ENCODE assay signal across 22 cellular contexts in genomic region chr5:74083096-74083495, GRCh38.
"Had no signal": no experiment of that assay in that cellular context is flagged by ENCODE, and none has a peak within 500 bp of the region (broad histone marks: within the 10 kb centered on the region; RNA-seq: fewer than 3 reads in every experiment).

No MANE protein-coding gene starts in this region.

- H3K9me3 Mint-ChIP-seq: T-cell had no signal

- H3K4me3 ChIP-seq: PC-9, SJCRH30, SK-N-MC had no signal

- H3K27ac ChIP-seq: PC-9, RWPE1, SJCRH30, SK-N-MC had no signal

- H3K36me3 ChIP-seq: SJCRH30 had no signal

- H3K9me3 ChIP-seq: SJCRH30 had no signal

- H3K4me2 ChIP-seq: PC-9 had no signal

- DNase-seq: Karpas-422, MM.1S, MV-4-11, NCI-H1092, NCI-H1105, NCI-H1436 treated with DMSO at 0.1 percent for 48 hours, NCI-H1694 treated with DMSO at 0.1 percent for 48 hours, NCI-H187 treated with DMSO at 0.1 percent for 48 hours, NCI-H226, NCI-H446 treated with DMSO at 0.1 percent for 48 hours, NCI-H510A, NCI-H524, NCI-H526, PC-9, SIG-M5, SJCRH30, T-cell had no signal

- H3K27ac Mint-ChIP-seq: T-cell had no signal

- H3K27me3 ChIP-seq: SJCRH30 had no signal

- H3K36me3 Mint-ChIP-seq: T-cell had no signal

- H3K4me1 Mint-ChIP-seq: T-cell had no signal

- ATAC-seq: Panc1, Right ventricle myocardium inferior, SK-N-SH treated with all-trans-retinoic acid at 6 μM for 48 hours, T-cell had no signal

- H3K4me3 Mint-ChIP-seq: T-cell had no signal
